8 cellular contexts compared by ENCODE assay signal in the genomic region with DNA sequence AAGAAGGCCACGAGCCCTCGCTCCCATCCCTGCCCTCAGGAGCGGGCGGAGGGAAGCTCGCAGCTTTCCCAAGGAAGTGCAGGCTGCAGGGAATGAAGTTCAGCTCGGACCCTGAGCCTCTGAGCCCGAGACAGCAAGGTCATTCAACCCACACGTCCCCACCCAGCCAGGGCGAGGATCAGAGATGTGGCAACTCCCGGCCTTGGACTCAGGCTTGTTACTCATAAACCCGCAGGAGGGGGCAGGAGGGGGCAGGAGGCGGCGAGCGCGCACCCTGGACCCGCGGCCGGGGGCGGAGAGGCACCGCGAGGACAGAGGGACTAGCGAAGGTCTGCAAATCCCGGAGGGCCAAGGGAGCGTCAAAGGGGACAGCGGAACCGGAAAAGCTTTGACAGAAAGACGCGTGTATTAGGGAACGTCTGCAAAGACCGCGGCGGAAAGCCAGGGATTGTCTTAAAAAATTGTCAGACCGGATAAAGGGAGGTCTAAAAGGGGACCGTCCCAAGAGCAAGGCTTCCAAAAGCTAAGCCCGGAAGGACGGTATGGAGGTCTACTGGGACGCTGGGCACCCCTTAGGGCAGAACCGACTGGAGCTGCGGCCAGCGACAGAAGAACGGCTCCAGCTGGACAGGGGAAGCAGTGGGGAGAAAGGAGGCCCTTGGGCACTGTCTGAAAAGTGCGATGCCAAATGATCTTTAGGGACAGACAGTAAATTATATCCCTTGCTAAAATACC. TPM values are rescaled to one million over a fixed set of nuclear protein-coding genes. Genes with fewer than 3 reads are reported as not detected.
DNase-seq lines count a peak whose midpoint lies in the region; ATAC-seq, FAIRE-seq and TF ChIP-seq lines count a peak whose summit lies in the region.

No MANE protein-coding gene starts in this region.

- no peaks in the 10 kb centered on the region for H3K9me3 Mint-ChIP-seq in T-helper 2 cell treated with Interferon-gamma antibody and Interleukin-4, amounts not matched to agents 5 μg/mL and 100 μg/mL, for 36 hours

- H3K27me3 ChIP-seq in ascending aorta: no peaks in the 10 kb centered on the region

- DNase-seq in GM12892 (ENCODE audit: insufficient read length): peak; percentile 69
- peak; percentile 67 to 73 for DNase-seq in NCI-H187 (lab: John Stamatoyannopoulos, UW)
- DNase-seq in T-helper 2 cell treated with Interferon-gamma antibody and Interleukin-4, amounts not matched to agents 5 μg/mL and 100 μg/mL, for 36 hours (ENCODE audit: low spot score): peak; percentile 88
- peak; percentile 69 to 96 for DNase-seq in ascending aorta (ENCODE audit: low spot score in 2 of 2)
- DNase-seq in hippocampal formation (lab: John Stamatoyannopoulos, UW): peak; percentile 80 to 87
- DNase-seq in renal cortical epithelial cell (ENCODE audit: low read depth): peak; percentile 88

- FAIRE-seq in GM12892 (lab: Jason Lieb, UNC): no peak

- H3K9me3 ChIP-seq in ascending aorta: no peaks in the 10 kb centered on the region

- no peaks in the 10 kb centered on the region for H3K27me3 Mint-ChIP-seq in T-helper 2 cell treated with Interferon-gamma antibody and Interleukin-4, amounts not matched to agents 5 μg/mL and 100 μg/mL, for 36 hours (ENCODE audit: low read depth)

- no peak for TF ChIP-seq CTCF in ascending aorta (IDR thresholded peaks at IDR 0.05)

- ATAC-seq in HG02884 (IDR thresholded peaks at IDR 0.05; ENCODE audit: unreplicated experiment) (peak; percentile 32), GM19452 (IDR thresholded peaks at IDR 0.05; ENCODE audit: unreplicated experiment) (no peak)

- peak overlapping the region; percentile 92 for H3K4me3 Mint-ChIP-seq in T-helper 2 cell treated with Interferon-gamma antibody and Interleukin-4, amounts not matched to agents 5 μg/mL and 100 μg/mL, for 36 hours

- H3K4me3 ChIP-seq in ascending aorta: peak overlapping the region; percentile 78 to 79

- peak overlapping the region; percentile 98 to 100 for H3K27ac ChIP-seq in ascending aorta

- peaks cover 9 to 18% of the 10 kb centered on the region in 2 donors for H3K4me1 ChIP-seq in ascending aorta

- intact Hi-C loops in ascending aorta (cut with DNase I): loop anchor here (1.0 to 10.0 kb wide), 8 partner anchors 20 to 793 kb away; partner anchors contain the start of genes IPO4, IRF9, NFATC4 and PABPN1

- peaks cover 19 to 21% of the 10 kb centered on the region in 2 donors for H3K36me3 ChIP-seq in ascending aorta

- H3K36me3 Mint-ChIP-seq in T-helper 2 cell treated with Interferon-gamma antibody and Interleukin-4, amounts not matched to agents 5 μg/mL and 100 μg/mL, for 36 hours (ENCODE audit: low read depth): peaks cover 32% of the 10 kb centered on the region

- H3K4me1 Mint-ChIP-seq in T-helper 2 cell treated with Interferon-gamma antibody and Interleukin-4, amounts not matched to agents 5 μg/mL and 100 μg/mL, for 36 hours (ENCODE audit: low read depth): peaks cover 29% of the 10 kb centered on the region

- TF ChIP-seq POLR2A in GM12892 (IDR thresholded peaks at IDR 0.05; ENCODE audit: low read depth, low read length): peak; percentile 85

- peak overlapping the region; percentile 97 for H3K27ac Mint-ChIP-seq in T-helper 2 cell treated with Interferon-gamma antibody and Interleukin-4, amounts not matched to agents 5 μg/mL and 100 μg/mL, for 36 hours

RNA-seq across cellular contexts. Expression of gene DCAF11, which starts 0.6 kb away (rescaled TPM):
- 41.5 TPM for polyA plus RNA-seq in GM12892 (2012; ENCODE audit: missing spikeins)
- total RNA-seq in ascending aorta (52.3 TPM), renal cortical epithelial cell (73.8 and 112 TPM in 2 replicates)

RNA-seq across cellular contexts. Expression of gene NRL, which starts 0.8 kb away (rescaled TPM):
- polyA plus RNA-seq in GM12892 (2012; ENCODE audit: missing spikeins): 0.45 TPM
- total RNA-seq in ascending aorta: not detected
- 1.6 and 2.4 TPM in 2 replicates for total RNA-seq in renal cortical epithelial cell

RNA-seq across cellular contexts. Expression of gene FITM1, which starts 16.5 kb away (rescaled TPM):
- polyA plus RNA-seq in GM12892 (2012; ENCODE audit: missing spikeins): not detected
- total RNA-seq in ascending aorta (not detected), renal cortical epithelial cell (0.25 TPM in 1 of 2 replicates, not detected in the other)

RNA-seq across cellular contexts. Expression of gene PCK2, which starts 19.9 kb away (rescaled TPM):
- polyA plus RNA-seq in GM12892 (2012; ENCODE audit: missing spikeins): 33.9 TPM
- total RNA-seq in ascending aorta (26.1 TPM), renal cortical epithelial cell (18.5 and 28.0 TPM in 2 replicates)

RNA-seq across cellular contexts. Expression of gene PSME1, which starts 22.0 kb away (rescaled TPM):
- 467 TPM for polyA plus RNA-seq in GM12892 (2012; ENCODE audit: missing spikeins)
- total RNA-seq in ascending aorta: 55.5 TPM
- total RNA-seq in renal cortical epithelial cell: 209 and 265 TPM in 2 replicates
